ENCODE assay signal across 8 cellular contexts in genomic region chr11:67351275-67352005, GRCh38. TPM values are rescaled to one million over a fixed set of nuclear protein-coding genes. Genes with fewer than 3 reads are reported as not detected.
A peak's percentile ranks its signal among the peaks of the same experiment; 100 is the strongest.
DNase-seq lines count a peak whose midpoint lies in the region; ATAC-seq and TF ChIP-seq lines count a peak whose summit lies in the region.

No MANE protein-coding gene starts in this region.

- peaks cover 33% of the 10 kb centered on the region for H3K4me1 ChIP-seq in RWPE2 (ENCODE audit: insufficient read depth, poor library complexity, severe bottlenecking)

- BruUV-seq in Calu3 (replicated peaks; lab: Mats Ljungman, UMichigan) = no TSS peak

- intact Hi-C loops in Calu3 (cut with micrococcal nuclease; ENCODE audit: unreplicated experiment) = loop anchor here (5.0 to 10.0 kb wide), 2 partner anchors 41 to 153 kb away; partner anchors contain the start of genes CDK2AP2, PITPNM1 and RAD9A

- TF ChIP-seq CTCF in Calu3 (IDR thresholded peaks at IDR 0.05; ENCODE audit: unreplicated experiment) (peak; percentile 88), RWPE2 (IDR thresholded peaks at IDR 0.05; ENCODE audit: poor library complexity, severe bottlenecking) (peak; percentile 95), foreskin fibroblast (IDR thresholded peaks at IDR 0.05; ENCODE audit: low read depth, low read length) (peak; percentile 89), osteocyte (IDR thresholded peaks at IDR 0.05) (peak; percentile 92)

- H3K27ac Mint-ChIP-seq in Calu3 (ENCODE audit: unreplicated experiment) (no peak overlapping the region), osteocyte (ENCODE audit: unreplicated experiment) (peak overlapping the region; percentile 67)

- DNase-seq in Calu3 (peak; percentile 71), KBM-7 (peak; percentile 68), RWPE2 (ENCODE audit: low spot score) (no peak), foreskin fibroblast (peak; percentile 63 to 91), osteocyte (ENCODE audit: extremely low spot score, unreplicated experiment) (no peak), middle frontal gyrus (ENCODE audit: extremely low spot score, low spot score) (no peak)
- peak in 3 of 4 experiments; percentile 34 to 47 (median 42) for DNase-seq in activated naive CD4-positive, alpha-beta T cell (lab: John Stamatoyannopoulos, UW)

- in situ Hi-C loops in KBM-7 (cut with MboI; ENCODE audit: low pct_unique_long_range_greater_than_20kb, low sequenced_read_pairs) = no loop called here

- H3K4me1 Mint-ChIP-seq in Calu3 (ENCODE audit: low read depth, unreplicated experiment) (peaks cover 58% of the 10 kb centered on the region), osteocyte (ENCODE audit: unreplicated experiment) (peaks cover 55% of the 10 kb centered on the region)

- ATAC-seq in RWPE2 (ENCODE audit: low read depth) = peak; percentile 19; the same call in 1 of the 3 replicates
- ATAC-seq in HG02870 (IDR thresholded peaks at IDR 0.05; ENCODE audit: unreplicated experiment) = no peak

- H3K9me3 ChIP-seq in RWPE2 (ENCODE audit: severe bottlenecking) = no peaks in the 10 kb centered on the region

- CTCF ChIA-PET in Calu3 (lab: Charles Lee) = interaction anchor here (0.5 to 1.7 kb wide), 6 partner anchors 19 to 226 kb away, joined by 3 to 20 read pairs (median 5); partner anchors contain the start of gene CLCF1

- no peaks in the 10 kb centered on the region for H3K9me3 Mint-ChIP-seq in Calu3 (ENCODE audit: low read depth, unreplicated experiment)
- H3K9me3 Mint-ChIP-seq in osteocyte (ENCODE audit: unreplicated experiment) = no peaks in the 10 kb centered on the region

- no peaks in the 10 kb centered on the region for H3K27me3 ChIP-seq in RWPE2 (ENCODE audit: insufficient read depth, poor library complexity, severe bottlenecking)

- H3K27me3 Mint-ChIP-seq in Calu3 (ENCODE audit: unreplicated experiment) = no peaks in the 10 kb centered on the region
- H3K27me3 Mint-ChIP-seq in osteocyte (ENCODE audit: unreplicated experiment) = no peaks in the 10 kb centered on the region

- peaks cover 40% of the 10 kb centered on the region for H3K36me3 Mint-ChIP-seq in Calu3 (ENCODE audit: insufficient read depth, unreplicated experiment)
- H3K36me3 Mint-ChIP-seq in osteocyte (ENCODE audit: unreplicated experiment) = no peaks in the 10 kb centered on the region

- H3K4me3 Mint-ChIP-seq in Calu3 (ENCODE audit: low read depth, unreplicated experiment) (peak overlapping the region; percentile 31), osteocyte (ENCODE audit: unreplicated experiment) (peak overlapping the region; percentile 65)

- no peak overlapping the region for H3K4me3 ChIP-seq in RWPE2 (ENCODE audit: severe bottlenecking)
- no peak overlapping the region for H3K4me3 ChIP-seq in foreskin fibroblast (ENCODE audit: low read depth in 1 of 2, low read length in 2 of 2)

- peaks cover 4% of the 10 kb centered on the region; the same call in 1 of the 2 replicates for H3K36me3 ChIP-seq in RWPE2 (ENCODE audit: low read depth)

- H3K27ac ChIP-seq in RWPE2 (ENCODE audit: poor library complexity, severe bottlenecking) = peak overlapping the region; percentile 95

RNA-seq across cellular contexts. Expression of gene POLD4, which starts 1.9 kb away (rescaled TPM):
- 95.1 and 119 TPM in 2 replicates for total RNA-seq in Calu3 (2022)
- total RNA-seq in osteocyte = 53.2 and 64.0 TPM in 2 replicates

RNA-seq across cellular contexts. Expression of gene CLCF1, which starts 22.0 kb away (rescaled TPM):
- total RNA-seq in Calu3 (2022) (7.1 and 7.5 TPM in 2 replicates), osteocyte (7.2 and 7.8 TPM in 2 replicates)

RNA-seq across cellular contexts. Expression of gene RAD9A, which starts 40.3 kb away (rescaled TPM):
- total RNA-seq in Calu3 (2022) = 26.9 and 38.6 TPM in 2 replicates
- 18.5 TPM in 2 replicates for total RNA-seq in osteocyte

RNA-seq across cellular contexts. Expression of gene SSH3, which starts 48.1 kb away (rescaled TPM):
- 73.0 and 84.3 TPM in 2 replicates for total RNA-seq in Calu3 (2022)
- total RNA-seq in osteocyte = 28.5 and 28.6 TPM in 2 replicates

RNA-seq across cellular contexts. Expression of gene PPP1CA, which starts 50.2 kb away (rescaled TPM):
- total RNA-seq in Calu3 (2022) (179 and 180 TPM in 2 replicates), osteocyte (132 and 140 TPM in 2 replicates)

Comparison
In these comparisons a context has a peak if more than half of its experiments do, and no peak if none do; other contexts are left out.
1. DNase-seq: peak in Calu3 (single experiment), KBM-7 (single experiment), activated naive CD4-positive, alpha-beta T cell (3 of 4) and foreskin fibroblast (2 of 2); none in RWPE2 (single experiment), osteocyte (single experiment) and middle frontal gyrus (single experiment).
2. Peak in every context shown above with its lines, with median percentiles within 50 percentile points of each other: CTCF ChIP-seq.